In the genomic region with DNA sequence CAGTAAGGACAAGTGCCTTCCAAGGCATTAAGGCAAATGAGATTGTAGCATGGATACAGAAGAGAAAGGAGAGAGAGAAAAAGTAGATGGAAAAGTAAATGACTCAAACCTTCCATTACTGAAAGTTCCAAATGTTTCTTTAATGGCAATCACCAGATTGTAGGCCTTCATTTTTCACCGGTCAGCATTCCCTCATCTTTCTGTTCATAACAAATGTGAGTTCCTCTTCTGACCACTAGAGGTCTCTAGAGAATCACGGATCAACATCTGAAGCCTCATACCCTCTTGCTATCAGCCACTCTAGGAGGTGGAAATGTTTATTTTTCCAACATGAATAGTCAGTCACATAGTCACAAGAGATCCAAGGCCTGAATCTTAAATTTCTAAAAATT, we compare ENCODE assay signal across 1 cellular context.
A peak's percentile ranks its signal among the peaks of the same experiment; 100 is the strongest.
TF ChIP-seq lines count a peak whose summit lies in the region.

No MANE protein-coding gene starts in this region.

TF ChIP-seq in HEK293, 187 proteins besides CTCF, POLR2A, EP300 and RAD21 (continued from another document):
- TF ChIP-seq GLIS1 (tag by site-specific recombination; IDR thresholded peaks at IDR 0.05) (peak; percentile 49), ZNF404 (tag by site-specific recombination; IDR thresholded peaks at IDR 0.05) (no peak), ZNF2 (tag by site-specific recombination; IDR thresholded peaks at IDR 0.05) (peak; percentile 52; the same call in 1 of the 2 replicates), ZNF785 (tag by site-specific recombination; IDR thresholded peaks at IDR 0.05) (no peak), ZSCAN30 (tag by site-specific recombination; IDR thresholded peaks at IDR 0.05) (peak; percentile 72; the same call in 1 of the 2 replicates), ZNF660 (tag by site-specific recombination; IDR thresholded peaks at IDR 0.05) (peak; percentile 89), ZNF416 (tag by site-specific recombination; IDR thresholded peaks at IDR 0.05) (no peak), ZNF366 (tag by site-specific recombination; conservative IDR thresholded peaks at IDR 0.05) (0 out of 2 replicates have a peak, but pooled peaks have one; percentile 12)
- TF ChIP-seq, protein P1, sequence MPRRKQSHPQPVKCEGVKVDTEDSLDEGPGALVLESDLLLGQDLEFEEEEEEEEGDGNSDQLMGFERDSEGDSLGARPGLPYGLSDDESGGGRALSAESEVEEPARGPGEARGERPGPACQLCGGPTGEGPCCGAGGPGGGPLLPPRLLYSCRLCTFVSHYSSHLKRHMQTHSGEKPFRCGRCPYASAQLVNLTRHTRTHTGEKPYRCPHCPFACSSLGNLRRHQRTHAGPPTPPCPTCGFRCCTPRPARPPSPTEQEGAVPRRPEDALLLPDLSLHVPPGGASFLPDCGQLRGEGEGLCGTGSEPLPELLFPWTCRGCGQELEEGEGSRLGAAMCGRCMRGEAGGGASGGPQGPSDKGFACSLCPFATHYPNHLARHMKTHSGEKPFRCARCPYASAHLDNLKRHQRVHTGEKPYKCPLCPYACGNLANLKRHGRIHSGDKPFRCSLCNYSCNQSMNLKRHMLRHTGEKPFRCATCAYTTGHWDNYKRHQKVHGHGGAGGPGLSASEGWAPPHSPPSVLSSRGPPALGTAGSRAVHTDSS (tag by site-specific recombination; IDR thresholded peaks at IDR 0.05): 0 out of 2 replicates have a peak, but pooled peaks have one; percentile 38
- TF ChIP-seq, protein P2, sequence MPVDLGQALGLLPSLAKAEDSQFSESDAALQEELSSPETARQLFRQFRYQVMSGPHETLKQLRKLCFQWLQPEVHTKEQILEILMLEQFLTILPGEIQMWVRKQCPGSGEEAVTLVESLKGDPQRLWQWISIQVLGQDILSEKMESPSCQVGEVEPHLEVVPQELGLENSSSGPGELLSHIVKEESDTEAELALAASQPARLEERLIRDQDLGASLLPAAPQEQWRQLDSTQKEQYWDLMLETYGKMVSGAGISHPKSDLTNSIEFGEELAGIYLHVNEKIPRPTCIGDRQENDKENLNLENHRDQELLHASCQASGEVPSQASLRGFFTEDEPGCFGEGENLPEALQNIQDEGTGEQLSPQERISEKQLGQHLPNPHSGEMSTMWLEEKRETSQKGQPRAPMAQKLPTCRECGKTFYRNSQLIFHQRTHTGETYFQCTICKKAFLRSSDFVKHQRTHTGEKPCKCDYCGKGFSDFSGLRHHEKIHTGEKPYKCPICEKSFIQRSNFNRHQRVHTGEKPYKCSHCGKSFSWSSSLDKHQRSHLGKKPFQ (tag by site-specific recombination; IDR thresholded peaks at IDR 0.05): no peak
- TF ChIP-seq, protein P3, sequence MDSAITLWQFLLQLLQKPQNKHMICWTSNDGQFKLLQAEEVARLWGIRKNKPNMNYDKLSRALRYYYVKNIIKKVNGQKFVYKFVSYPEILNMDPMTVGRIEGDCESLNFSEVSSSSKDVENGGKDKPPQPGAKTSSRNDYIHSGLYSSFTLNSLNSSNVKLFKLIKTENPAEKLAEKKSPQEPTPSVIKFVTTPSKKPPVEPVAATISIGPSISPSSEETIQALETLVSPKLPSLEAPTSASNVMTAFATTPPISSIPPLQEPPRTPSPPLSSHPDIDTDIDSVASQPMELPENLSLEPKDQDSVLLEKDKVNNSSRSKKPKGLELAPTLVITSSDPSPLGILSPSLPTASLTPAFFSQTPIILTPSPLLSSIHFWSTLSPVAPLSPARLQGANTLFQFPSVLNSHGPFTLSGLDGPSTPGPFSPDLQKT (IDR thresholded peaks at IDR 0.05; ENCODE audit: borderline replicate concordance, low read depth, low read length): no peak
- TF ChIP-seq, protein P4, sequence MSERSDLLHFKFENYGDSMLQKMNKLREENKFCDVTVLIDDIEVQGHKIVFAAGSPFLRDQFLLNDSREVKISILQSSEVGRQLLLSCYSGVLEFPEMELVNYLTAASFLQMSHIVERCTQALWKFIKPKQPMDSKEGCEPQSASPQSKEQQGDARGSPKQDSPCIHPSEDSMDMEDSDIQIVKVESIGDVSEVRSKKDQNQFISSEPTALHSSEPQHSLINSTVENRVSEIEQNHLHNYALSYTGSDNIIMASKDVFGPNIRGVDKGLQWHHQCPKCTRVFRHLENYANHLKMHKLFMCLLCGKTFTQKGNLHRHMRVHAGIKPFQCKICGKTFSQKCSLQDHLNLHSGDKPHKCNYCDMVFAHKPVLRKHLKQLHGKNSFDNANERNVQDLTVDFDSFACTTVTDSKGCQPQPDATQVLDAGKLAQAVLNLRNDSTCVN (tag by site-specific recombination; optimal IDR thresholded peaks at IDR 0.05): no peak
